10 cellular contexts compared by ENCODE assay signal in the genomic region with DNA sequence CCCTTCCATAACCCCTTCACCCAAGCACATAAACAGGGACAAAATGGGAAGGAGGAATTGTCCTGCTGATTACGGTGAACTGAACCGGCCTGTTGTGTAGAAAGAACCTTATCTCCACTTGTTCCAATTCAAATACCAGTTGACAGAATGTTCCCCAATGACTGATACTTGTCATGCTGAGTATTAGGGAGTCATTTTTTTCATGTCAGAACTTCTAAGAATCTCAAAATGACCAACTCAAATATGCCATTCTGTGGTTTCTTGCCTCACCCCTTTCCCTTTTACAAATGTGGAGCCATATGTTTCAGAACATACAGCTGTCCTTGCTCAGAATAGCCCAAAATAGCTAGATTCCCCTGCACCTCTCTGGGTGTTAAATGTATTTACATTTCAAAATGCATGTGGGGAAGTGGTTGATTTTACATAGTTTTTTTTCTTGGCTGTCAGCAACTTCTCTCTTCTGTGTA.
DNase-seq lines count a peak whose midpoint lies in the region; ATAC-seq and TF ChIP-seq lines count a peak whose summit lies in the region.
"Had no signal": no experiment of that assay in that cellular context is flagged by ENCODE, and none has a peak within 500 bp of the region (broad histone marks: within the 10 kb centered on the region; RNA-seq: fewer than 3 reads in every experiment).

No MANE protein-coding gene starts in this region.

- H3K27ac Mint-ChIP-seq in CD8-positive, alpha-beta memory T cell, result peak overlapping the region in 6 of 8 donors; percentile 2 to 63 (median 18)
- no peak overlapping the region for H3K27ac Mint-ChIP-seq in endothelial cell (ENCODE audit: unreplicated experiment)

- no peak overlapping the region for H3K4me3 ChIP-seq in CD8-positive, alpha-beta memory T cell (ENCODE audit: low read length)
- H3K4me3 ChIP-seq in NB4 (ENCODE audit: low read depth, low read length), result no peak overlapping the region

- H3K4me3 Mint-ChIP-seq in CD8-positive, alpha-beta memory T cell, result peak overlapping the region in 1 of 7 donors; percentile 8
- H3K4me3 Mint-ChIP-seq in endothelial cell (ENCODE audit: unreplicated experiment), result no peak overlapping the region

- POLR2A ChIA-PET in CD8-positive, alpha-beta memory T cell (lab: Charles Lee), result interaction anchor here (0.7 to 1.1 kb wide), 3 partner anchors 43 to 440 kb away, joined by 3 read pairs; no protein-coding TSS in a partner anchor

- peaks cover 0 to 5% (median 2%) of the 10 kb centered on the region in 3 donors for H3K36me3 Mint-ChIP-seq in CD8-positive, alpha-beta memory T cell
- H3K36me3 Mint-ChIP-seq in endothelial cell (ENCODE audit: low read depth, unreplicated experiment), result no peaks in the 10 kb centered on the region

- ATAC-seq in GM21390 (IDR thresholded peaks at IDR 0.05; ENCODE audit: unreplicated experiment) (peak; percentile 62), left lobe of liver (peak; percentile 72)

- no peak for DNase-seq in CD8-positive, alpha-beta memory T cell
- DNase-seq in NB4 (ENCODE audit: low read depth) (peak; percentile 46), left lobe of liver (ENCODE audit: low spot score) (no peak), SK-N-DZ (ENCODE audit: low spot score) (no peak), AG08396 (ENCODE audit: low spot score) (no peak), NCI-H748 (lab: John Stamatoyannopoulos, UW; ENCODE audit: unreplicated experiment) (no peak), endothelial cell (ENCODE audit: low spot score) (no peak)
- DNase-seq: caudate nucleus, mesendoderm had no signal

- H3K4me1 ChIP-seq in CD8-positive, alpha-beta memory T cell (ENCODE audit: insufficient read depth, low read length), result peaks cover 36% of the 10 kb centered on the region

- TF ChIP-seq CTCF in NB4 (IDR thresholded peaks at IDR 0.05; ENCODE audit: low read depth, low read length) (no peak), endothelial cell (IDR thresholded peaks at IDR 0.05; ENCODE audit: unreplicated experiment) (no peak)

- H3K9me3 ChIP-seq in CD8-positive, alpha-beta memory T cell (ENCODE audit: low read length), result no peaks in the 10 kb centered on the region

- H3K27me3 Mint-ChIP-seq in CD8-positive, alpha-beta memory T cell, result no peaks in the 10 kb centered on the region
- peaks cover 1% of the 10 kb centered on the region for H3K27me3 Mint-ChIP-seq in endothelial cell (ENCODE audit: unreplicated experiment)

- H3K27ac ChIP-seq in CD8-positive, alpha-beta memory T cell (ENCODE audit: low read depth, low read length), result no peak overlapping the region

- H3K9me3 Mint-ChIP-seq in CD8-positive, alpha-beta memory T cell, result peaks cover 0 to 5% (median 3%) of the 10 kb centered on the region in 5 donors
- no peaks in the 10 kb centered on the region for H3K9me3 Mint-ChIP-seq in endothelial cell (ENCODE audit: unreplicated experiment)

- H3K36me3 ChIP-seq in CD8-positive, alpha-beta memory T cell (ENCODE audit: insufficient read depth, low read length), result no peaks in the 10 kb centered on the region

- CTCF ChIA-PET in CD8-positive, alpha-beta memory T cell (lab: Charles Lee), result interaction anchor here (1.2 to 1.6 kb wide), 2 partner anchors 9 to 39 kb away, joined by 4 to 6 read pairs; no protein-coding TSS in a partner anchor

- no peak for TF ChIP-seq POLR2A in NB4 (IDR thresholded peaks at IDR 0.05; ENCODE audit: extremely low read depth, insufficient read length)

- H3K27me3 ChIP-seq in CD8-positive, alpha-beta memory T cell (ENCODE audit: insufficient read depth, low read length, poor library complexity, severe bottlenecking), result no peaks in the 10 kb centered on the region

- H3K4me1 Mint-ChIP-seq in CD8-positive, alpha-beta memory T cell, result peaks cover 64 to 74% (median 69%) of the 10 kb centered on the region in 3 donors
- H3K4me1 Mint-ChIP-seq in endothelial cell (ENCODE audit: unreplicated experiment), result peaks cover 51% of the 10 kb centered on the region
